ENCODE assay signal across 1 cellular context in genomic region chr10:28551086-28551485, GRCh38.
TF ChIP-seq lines count a peak whose summit lies in the region.

No MANE protein-coding gene starts in this region.

TF ChIP-seq in HEK293, 187 proteins besides CTCF, POLR2A, EP300 and RAD21 (continued from another document):
- TF ChIP-seq ZNF518A (tag by site-specific recombination; conservative IDR thresholded peaks at IDR 0.05; ENCODE audit: low read depth), result no peak
- TF ChIP-seq ZNF223 (tag by site-specific recombination; IDR thresholded peaks at IDR 0.05), result no peak
- TF ChIP-seq ZNF76 (tag by site-specific recombination; IDR thresholded peaks at IDR 0.05; ENCODE audit: borderline replicate concordance, low read depth), result no peak
- TF ChIP-seq MYNN (tag by site-specific recombination; IDR thresholded peaks at IDR 0.05; ENCODE audit: borderline replicate concordance), result no peak
- no peak for TF ChIP-seq ZNF112 (tag by site-specific recombination; IDR thresholded peaks at IDR 0.05)
- TF ChIP-seq PRDM6 (tag by site-specific recombination; IDR thresholded peaks at IDR 0.05), result peak; percentile 97
- no peak for TF ChIP-seq HIC1 (tag by site-specific recombination; IDR thresholded peaks at IDR 0.05)
